7 cellular contexts compared by ENCODE assay signal in genomic region chr19:35718345-35719041, GRCh38. TPM values are rescaled to one million over a fixed set of nuclear protein-coding genes. Genes with fewer than 3 reads are reported as not detected.
DNase-seq lines count a peak whose midpoint lies in the region; ATAC-seq and TF ChIP-seq lines count a peak whose summit lies in the region.

No MANE protein-coding gene starts in this region.

- peak overlapping the region; percentile 64 for H3K9ac ChIP-seq in HUES6 (ENCODE audit: low read length)

- intact Hi-C loops in naive thymus-derived CD4-positive, alpha-beta T cell (cut with micrococcal nuclease): loop anchor here (5.0 kb wide), 2 partner anchors 91 to 294 kb away; partner anchors contain the start of genes ALKBH6 (in 1 of the 2) and RBM42 (in 1 of the 2)
- intact Hi-C loops in upper lobe of right lung (cut with DNase I): no loop called here

- H3K9me3 ChIP-seq in HUES6 (ENCODE audit: control insufficient read depth, insufficient read depth, low read depth, low read length) (no peaks in the 10 kb centered on the region), upper lobe of right lung (no peaks in the 10 kb centered on the region)
- no peaks in the 10 kb centered on the region for H3K9me3 ChIP-seq in naive thymus-derived CD4-positive, alpha-beta T cell (ENCODE audit: control insufficient read depth in 2 of 3, low read length in 3 of 3)

- H3K9me3 Mint-ChIP-seq in naive thymus-derived CD4-positive, alpha-beta T cell: no peaks in the 10 kb centered on the region

- DNase-seq in GM13977 (ENCODE audit: low spot score): peak; percentile 75
- peak; percentile 43 to 52 for DNase-seq in activated CD8-positive, alpha-beta memory T cell treated with anti-CD3 and anti-CD28 coated beads for 4 hours (ENCODE audit: low read depth in 2 of 2)
- DNase-seq in epidermal melanocyte (ENCODE audit: insufficient read length, low spot score): peak; percentile 57
- peak; percentile 26 to 70 (median 43) for DNase-seq in naive thymus-derived CD4-positive, alpha-beta T cell
- DNase-seq in upper lobe of right lung: peak; percentile 83

- CTCF ChIA-PET in naive thymus-derived CD4-positive, alpha-beta T cell (lab: Charles Lee): interaction anchor here (0.9 to 1.5 kb wide), 4 partner anchors 11 to 24 kb away, joined by 3 read pairs; no protein-coding TSS in a partner anchor

- H3K4me3 ChIP-seq in HUES6 (ENCODE audit: low read depth, low read length) (peak overlapping the region; percentile 77), upper lobe of right lung (peak overlapping the region; percentile 78)
- H3K4me3 ChIP-seq in naive thymus-derived CD4-positive, alpha-beta T cell (ENCODE audit: low read length): peak overlapping the region; percentile 69

- in situ Hi-C loops in GM13977 (cut with MboI; ENCODE audit: low pct_unique_long_range_greater_than_20kb, low sequenced_read_pairs, unreplicated experiment): no loop called here

- POLR2A ChIA-PET in naive thymus-derived CD4-positive, alpha-beta T cell (lab: Charles Lee): interaction anchor here (1.2 to 2.1 kb wide), 8 partner anchors 14 to 70 kb away, joined by 3 to 20 read pairs (median 8); partner anchors contain the start of genes COX6B1, IGFLR1, LIN37 and PSENEN

- peaks cover 0 to 20% (median 4%) of the 10 kb centered on the region in 5 donors for H3K36me3 Mint-ChIP-seq in naive thymus-derived CD4-positive, alpha-beta T cell

- no peaks in the 10 kb centered on the region for H3K27me3 Mint-ChIP-seq in naive thymus-derived CD4-positive, alpha-beta T cell

- peaks cover 32 to 60% (median 47%) of the 10 kb centered on the region in 7 donors for H3K4me1 Mint-ChIP-seq in naive thymus-derived CD4-positive, alpha-beta T cell

- peak overlapping the region; percentile 71 to 93 (median 83) for H3K27ac Mint-ChIP-seq in naive thymus-derived CD4-positive, alpha-beta T cell

- H3K4me1 ChIP-seq in HUES6 (ENCODE audit: control insufficient read depth, insufficient read depth, low read length) (peaks cover 26% of the 10 kb centered on the region), upper lobe of right lung (peaks cover 24% of the 10 kb centered on the region)
- peaks cover 26 to 39% of the 10 kb centered on the region in 2 donors for H3K4me1 ChIP-seq in naive thymus-derived CD4-positive, alpha-beta T cell (ENCODE audit: control insufficient read depth in 2 of 2, insufficient read depth in 2 of 2, low read length in 2 of 2)

- peaks cover 37% of the 10 kb centered on the region for H3K36me3 ChIP-seq in HUES6 (ENCODE audit: control insufficient read depth, insufficient read depth, low read length)
- H3K36me3 ChIP-seq in naive thymus-derived CD4-positive, alpha-beta T cell (ENCODE audit: control insufficient read depth in 2 of 3, insufficient read depth in 3 of 3, low read length in 3 of 3): peaks cover 11 to 37% (median 13%) of the 10 kb centered on the region in 3 experiments
- H3K36me3 ChIP-seq in upper lobe of right lung: peaks cover 33% of the 10 kb centered on the region

- TF ChIP-seq CTCF in GM13977 (IDR thresholded peaks at IDR 0.05; ENCODE audit: extremely low read depth, insufficient read depth, missing control alignments): no peak
- TF ChIP-seq CTCF in upper lobe of right lung (IDR thresholded peaks at IDR 0.05): no peak

- peak overlapping the region; percentile 86 to 94 (median 89) for H3K4me3 Mint-ChIP-seq in naive thymus-derived CD4-positive, alpha-beta T cell

- peaks cover 6% of the 10 kb centered on the region; the same call in 1 of the 2 replicates for H3K27me3 ChIP-seq in HUES6 (ENCODE audit: control insufficient read depth, insufficient read depth, low read length)
- H3K27me3 ChIP-seq in naive thymus-derived CD4-positive, alpha-beta T cell (ENCODE audit: control insufficient read depth in 2 of 2, insufficient read depth in 2 of 2, low read length in 2 of 2): no peaks in the 10 kb centered on the region
- no peaks in the 10 kb centered on the region for H3K27me3 ChIP-seq in upper lobe of right lung

- ATAC-seq in naive thymus-derived CD4-positive, alpha-beta T cell: no peak
- ATAC-seq in upper lobe of right lung (no peak), HG02884 (IDR thresholded peaks at IDR 0.05; ENCODE audit: unreplicated experiment) (no peak)

- H3K27ac ChIP-seq in HUES6 (ENCODE audit: low read depth, low read length): no peak overlapping the region
- H3K27ac ChIP-seq in naive thymus-derived CD4-positive, alpha-beta T cell (ENCODE audit: low read depth, low read length): peak overlapping the region; percentile 76
- peak overlapping the region; percentile 75 for H3K27ac ChIP-seq in upper lobe of right lung

RNA-seq across cellular contexts. Expression of gene KMT2B, which starts 0.7 kb away (rescaled TPM):
- 10 to 100 TPM; 64.2 to 79.8 (median 77.3) TPM for total RNA-seq in naive thymus-derived CD4-positive, alpha-beta T cell
- polyA plus RNA-seq in naive thymus-derived CD4-positive, alpha-beta T cell: 1 to 10 TPM in 1 of 2 donors, under 1 TPM in 1; 0.60 to 3.2 TPM
- 36.6 TPM for total RNA-seq in upper lobe of right lung

RNA-seq across cellular contexts. Expression of gene ZBTB32, which starts 14.1 kb away (rescaled TPM):
- total RNA-seq in naive thymus-derived CD4-positive, alpha-beta T cell: 10 to 100 TPM in 1 of 5 experiments, 1 to 10 TPM in 1, under 1 TPM in 2, not detected in 1; 0.35 to 41.6 (median 1.0) TPM
- polyA plus RNA-seq in naive thymus-derived CD4-positive, alpha-beta T cell: not detected
- total RNA-seq in upper lobe of right lung: 0.23 TPM

RNA-seq across cellular contexts. Expression of gene IGFLR1, which starts 23.8 kb away (rescaled TPM):
- total RNA-seq in naive thymus-derived CD4-positive, alpha-beta T cell: 100 to 1,000 TPM in 2 of 5 experiments, 10 to 100 TPM in 3; 61.4 to 113 (median 62.8) TPM
- 100 to 1,000 TPM in 1 of 2 donors, 10 to 100 TPM in 1; 99.5 to 107 TPM for polyA plus RNA-seq in naive thymus-derived CD4-positive, alpha-beta T cell
- total RNA-seq in upper lobe of right lung: 16.9 TPM

RNA-seq across cellular contexts. Expression of gene U2AF1L4, which starts 26.7 kb away (rescaled TPM):
- total RNA-seq in naive thymus-derived CD4-positive, alpha-beta T cell: 10 to 100 TPM; 33.7 to 86.8 (median 68.6) TPM
- polyA plus RNA-seq in naive thymus-derived CD4-positive, alpha-beta T cell: 10 to 100 TPM; 75.7 to 89.7 TPM
- total RNA-seq in upper lobe of right lung: 26.3 TPM

RNA-seq across cellular contexts. Expression of gene PSENEN, which starts 27.0 kb away (rescaled TPM):
- total RNA-seq in naive thymus-derived CD4-positive, alpha-beta T cell: 10 to 100 TPM; 20.4 to 50.9 (median 26.3) TPM
- 10 to 100 TPM; 49.0 to 79.1 TPM for polyA plus RNA-seq in naive thymus-derived CD4-positive, alpha-beta T cell
- total RNA-seq in upper lobe of right lung: 51.0 TPM
